ENCODE assay signal across 19 cellular contexts in the genomic region with DNA sequence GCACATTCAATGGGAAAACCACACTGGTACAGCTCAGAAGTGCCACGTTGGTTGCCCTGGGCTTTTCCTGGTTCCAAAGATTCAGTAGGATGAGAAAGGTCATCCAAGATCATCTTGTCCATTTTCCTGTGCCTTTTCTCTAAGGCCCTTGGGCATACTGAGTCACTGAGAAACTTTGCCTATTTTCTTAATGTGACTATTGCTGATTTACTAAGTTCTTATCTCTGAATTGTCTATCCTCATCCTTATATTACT. TPM values are rescaled to one million over a fixed set of nuclear protein-coding genes. Genes with fewer than 3 reads are reported as not detected.
DNase-seq lines count a peak whose midpoint lies in the region; ATAC-seq and TF ChIP-seq lines count a peak whose summit lies in the region.
"Had no signal": no experiment of that assay in that cellular context is flagged by ENCODE, and none has a peak within 500 bp of the region (broad histone marks: within the 10 kb centered on the region; RNA-seq: fewer than 3 reads in every experiment).

No MANE protein-coding gene starts in this region.

- ATAC-seq in upper lobe of left lung (ENCODE audit: low FRiP score in 2 of 2) (no peak), GM18511 (IDR thresholded peaks at IDR 0.05; ENCODE audit: unreplicated experiment) (no peak), GM21576 (IDR thresholded peaks at IDR 0.05; ENCODE audit: unreplicated experiment) (no peak)

- intact Hi-C loops in adrenal gland (cut with DNase I) = no loop called here
- intact Hi-C loops in esophagus squamous epithelium (cut with DNase I) = no loop called here

- no peak for TF ChIP-seq POLR2A in adrenal gland (IDR thresholded peaks at IDR 0.05)
- TF ChIP-seq POLR2A in esophagus squamous epithelium (IDR thresholded peaks at IDR 0.05) = no peak
- no peak for TF ChIP-seq POLR2A in upper lobe of left lung (IDR thresholded peaks at IDR 0.05)

- H3K27me3 ChIP-seq in adrenal gland (no peaks in the 10 kb centered on the region), esophagus squamous epithelium (no peaks in the 10 kb centered on the region), muscle layer of duodenum (ENCODE audit: low read depth, low read length) (no peaks in the 10 kb centered on the region), upper lobe of left lung (no peaks in the 10 kb centered on the region)

- DNase-seq in adrenal gland (no peak), esophagus squamous epithelium (lab: John Stamatoyannopoulos, UW) (no peak), upper lobe of left lung (no peak), GM20000 (ENCODE audit: low spot score) (no peak)
- DNase-seq: activated CD4-positive, alpha-beta T cell treated with anti-CD3 and anti-CD28 coated beads, Interleukin-2, amount 10 ng/mL, durations not matched to agents 7 days and 5 days; activated CD8-positive, alpha-beta memory T cell treated with anti-CD3 and anti-CD28 coated beads, Interleukin-2, amount 50 U/mL, for 4 hours; activated naive CD8-positive, alpha-beta T cell treated with anti-CD3 and anti-CD28 coated beads, Interleukin-2, amount 10 ng/mL, durations not matched to agents 7 days and 5 days; AML-193; kidney glomerular epithelial cell; NCI-H2171 treated with DMSO at 0.1 percent for 48 hours; NCI-H748 treated with DMSO at 0.1 percent for 48 hours; SIG-M5; stimulated activated CD8-positive, alpha-beta memory T cell treated with anti-CD3 and anti-CD28 coated beads, Interleukin-4, amount 100 ng/mL, for 48 hours had no signal

- H3K27ac ChIP-seq in adrenal gland (peak overlapping the region in 3 of 5 donors; percentile 7 to 56 (median 25)), esophagus squamous epithelium (peak overlapping the region; percentile 5 to 80 (median 76)), muscle layer of duodenum (ENCODE audit: low read length) (peak overlapping the region; percentile 65), upper lobe of left lung (peak overlapping the region; percentile 44 to 66 (median 62))
- H3K27ac ChIP-seq: epithelial cell of prostate had no signal

- H3K36me3 ChIP-seq in adrenal gland (replicated peaks in 1 of 2) (no peaks in the 10 kb centered on the region), esophagus squamous epithelium (no peaks in the 10 kb centered on the region), muscle layer of duodenum (ENCODE audit: control insufficient read depth in 1 of 2, insufficient read depth in 2 of 2, low read length in 2 of 2) (no peaks in the 10 kb centered on the region), upper lobe of left lung (no peaks in the 10 kb centered on the region)
- H3K36me3 ChIP-seq: HAP-1 had no signal

- WGBS in adrenal gland, 4 donors = 64 to 73% (median 71%) methylated on average over 1 of the region's 1 CpG
- 7% methylated on average over 1 of the region's 1 CpG; no CpG with 5 or more reads in 1 of the 2 donors for WGBS in esophagus squamous epithelium, 2 donors
- 38 to 57% methylated on average over 1 of the region's 1 CpG for WGBS in upper lobe of left lung, 2 donors

- TF ChIP-seq EP300 in upper lobe of left lung (IDR thresholded peaks at IDR 0.05) = no peak

- peaks cover 16 to 23% of the 10 kb centered on the region in 2 donors for H3K4me1 ChIP-seq in adrenal gland (replicated peaks in 1 of 2)
- H3K4me1 ChIP-seq in esophagus squamous epithelium = peaks cover 0 to 35% (median 16%) of the 10 kb centered on the region in 3 donors
- H3K4me1 ChIP-seq in muscle layer of duodenum (ENCODE audit: control insufficient read depth in 1 of 2, insufficient read depth in 2 of 2, low read length in 2 of 2) = peaks cover 9 to 23% of the 10 kb centered on the region in 2 donors
- peaks cover 0 to 6% (median 2%) of the 10 kb centered on the region in 4 donors for H3K4me1 ChIP-seq in upper lobe of left lung
- H3K4me1 ChIP-seq: HAP-1 had no signal

- no peaks in the 10 kb centered on the region for H3K9me3 ChIP-seq in adrenal gland (replicated peaks in 1 of 3)
- no peaks in the 10 kb centered on the region for H3K9me3 ChIP-seq in esophagus squamous epithelium
- no peaks in the 10 kb centered on the region for H3K9me3 ChIP-seq in muscle layer of duodenum (ENCODE audit: control insufficient read depth in 1 of 2, low read length in 2 of 2)
- H3K9me3 ChIP-seq in upper lobe of left lung = no peaks in the 10 kb centered on the region
- H3K9me3 ChIP-seq: HAP-1 had no signal

- no peak overlapping the region for H3K4me3 ChIP-seq in adrenal gland
- no peak overlapping the region for H3K4me3 ChIP-seq in esophagus squamous epithelium
- no peak overlapping the region for H3K4me3 ChIP-seq in muscle layer of duodenum (ENCODE audit: low read depth in 1 of 2, low read length in 2 of 2)
- H3K4me3 ChIP-seq in upper lobe of left lung = no peak overlapping the region
- H3K4me3 ChIP-seq: HAP-1, K562 had no signal

- TF ChIP-seq CTCF in adrenal gland (IDR thresholded peaks at IDR 0.05) (no peak), esophagus squamous epithelium (IDR thresholded peaks at IDR 0.05) (no peak), upper lobe of left lung (IDR thresholded peaks at IDR 0.05) (no peak), GM20000 (IDR thresholded peaks at IDR 0.05; ENCODE audit: extremely low read depth, missing control alignments) (no peak)

RNA-seq across cellular contexts. Expression of a gene that starts 57.2 kb away (rescaled TPM):
- total RNA-seq in adrenal gland (10 to 100 TPM; 20.1 to 54.1 (median 35.5) TPM), esophagus squamous epithelium (10 to 100 TPM; 15.7 to 28.4 (median 21.6) TPM), upper lobe of left lung (10 to 100 TPM; 23.0 to 53.6 (median 33.7) TPM)
- 10 to 100 TPM; 17.7 to 66.0 (median 40.9) TPM for polyA plus RNA-seq in adrenal gland

Comparison
In these comparisons a context has a peak if more than half of its experiments do, and no peak if none do; other contexts are left out.
1. H3K27ac ChIP-seq: peak in every context shown above with its lines; median percentile 76 in esophagus squamous epithelium; 65 in muscle layer of duodenum; 62 in upper lobe of left lung; 25 in adrenal gland.